In the genomic region with DNA sequence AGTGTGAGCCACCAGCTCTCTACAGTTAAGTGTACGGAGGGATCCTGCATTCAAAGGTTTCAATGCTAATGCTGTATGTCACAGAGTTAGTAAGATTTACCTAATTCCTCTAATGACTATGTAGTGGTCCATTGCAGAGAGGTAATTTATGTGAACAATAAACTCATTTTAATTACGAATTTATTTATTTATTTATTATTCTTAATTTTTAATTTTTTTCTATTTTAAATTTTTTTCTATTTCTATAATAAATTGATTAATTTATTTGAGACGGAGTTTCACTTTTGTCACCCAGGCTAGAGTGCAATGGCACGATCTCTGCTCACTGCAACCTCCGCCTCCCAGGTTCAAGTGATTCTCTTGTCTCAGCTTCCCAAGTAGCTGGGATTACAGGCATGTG, we compare ENCODE assay signal across 11 cellular contexts. TPM values are rescaled to one million over a fixed set of nuclear protein-coding genes. Genes with fewer than 3 reads are reported as not detected.
"Had no signal": no experiment of that assay in that cellular context is flagged by ENCODE, and none has a peak within 500 bp of the region (broad histone marks: within the 10 kb centered on the region; RNA-seq: fewer than 3 reads in every experiment).

No MANE protein-coding gene starts in this region.

RNA-seq across cellular contexts. Expression of gene CACNG8, which starts 14.1 kb away (rescaled TPM):
- total RNA-seq: thoracic aorta, thyroid gland, tibial nerve, transverse colon, vagina had no signal

RNA-seq across cellular contexts. Expression of gene CACNG7, which starts 39.5 kb away (rescaled TPM):
- total RNA-seq: stomach, subcutaneous adipose tissue, suprapubic skin, thoracic aorta, thyroid gland, tibial nerve, transverse colon, upper lobe of left lung, upper lobe of right lung, ureter, vagina had no signal

RNA-seq across cellular contexts. Expression of gene CACNG6, which starts 42.8 kb away (rescaled TPM):
- total RNA-seq: subcutaneous adipose tissue, suprapubic skin, thoracic aorta, thyroid gland, tibial nerve, transverse colon, upper lobe of right lung, ureter, vagina had no signal
